24 cellular contexts compared by ENCODE assay signal in the genomic region with DNA sequence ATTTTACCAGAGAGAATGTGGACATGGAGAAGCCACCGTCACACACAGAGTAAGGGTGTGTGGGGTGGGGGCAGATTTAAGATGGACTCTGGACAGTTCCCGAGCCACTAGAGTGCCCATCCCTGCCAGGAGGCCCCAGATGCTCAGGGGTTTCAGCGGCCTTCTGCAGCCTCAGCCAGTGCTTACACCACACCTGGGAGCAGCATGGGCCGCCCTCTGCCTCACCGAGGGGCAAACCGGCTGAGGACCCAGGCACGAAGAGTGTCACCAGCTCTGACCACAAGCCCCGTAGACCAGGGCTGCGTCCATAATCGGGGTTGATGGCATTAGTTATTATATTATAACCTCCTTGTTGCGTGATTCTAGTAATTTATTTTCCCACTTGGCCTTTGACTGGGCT. TPM values are rescaled to one million over a fixed set of nuclear protein-coding genes. Genes with fewer than 3 reads are reported as not detected.
DNase-seq lines count a peak whose midpoint lies in the region; ATAC-seq and TF ChIP-seq lines count a peak whose summit lies in the region.
"Had no signal": no experiment of that assay in that cellular context is flagged by ENCODE, and none has a peak within 500 bp of the region (broad histone marks: within the 10 kb centered on the region; RNA-seq: fewer than 3 reads in every experiment).

No MANE protein-coding gene starts in this region.

- H3K4me3 Mint-ChIP-seq in chondrocyte (ENCODE audit: unreplicated experiment) (no peak overlapping the region), progenitor cell of endocrine pancreas (ENCODE audit: low read depth) (peak overlapping the region; percentile 21)
- H3K4me3 Mint-ChIP-seq: activated CD4-positive, alpha-beta T cell treated with anti-CD3 and anti-CD28 coated beads, Interleukin-2, amount 10 ng/mL, durations not matched to agents 7 days and 5 days; activated naive CD8-positive, alpha-beta T cell; activated T-helper 1 cell treated with anti-CD3 and anti-CD28 coated beads, Interleukin-12 subunit alpha, Interleukin-12 subunit beta, Interleukin-2, Interleukin-4 antibody, amounts not matched to agents 30 ng/mL and 10 ng/mL and 1 ng/mL, durations not matched to agents 14 hours and 24 hours and 36 hours; mesothelial cell of epicardium; T-helper 2 cell treated with Interferon-gamma antibody and Interleukin-4, amounts not matched to agents 5 μg/mL and 100 μg/mL, for 36 hours had no signal

- no peak for TF ChIP-seq POLR2A in erythroblast (IDR thresholded peaks at IDR 0.05; ENCODE audit: low read length)

- H3K27me3 Mint-ChIP-seq in chondrocyte (ENCODE audit: low read depth), result peaks cover 72% of the 10 kb centered on the region
- H3K27me3 Mint-ChIP-seq in progenitor cell of endocrine pancreas, result peaks cover 36% of the 10 kb centered on the region

- peaks cover 6% of the 10 kb centered on the region for H3K4me1 Mint-ChIP-seq in chondrocyte (ENCODE audit: low read depth)
- H3K4me1 Mint-ChIP-seq in progenitor cell of endocrine pancreas (ENCODE audit: low read depth), result peaks cover 42% of the 10 kb centered on the region

- H3K9me3 Mint-ChIP-seq in chondrocyte (ENCODE audit: low read depth) (no peaks in the 10 kb centered on the region), progenitor cell of endocrine pancreas (ENCODE audit: low read depth) (no peaks in the 10 kb centered on the region)
- H3K9me3 Mint-ChIP-seq: activated CD4-positive, alpha-beta T cell treated with anti-CD3 and anti-CD28 coated beads, Interleukin-2, amount 10 ng/mL, durations not matched to agents 7 days and 5 days; activated T-helper 1 cell treated with anti-CD3 and anti-CD28 coated beads, Interleukin-12 subunit alpha, Interleukin-12 subunit beta, Interleukin-2, Interleukin-4 antibody, amounts not matched to agents 30 ng/mL and 10 ng/mL and 1 ng/mL, durations not matched to agents 14 hours and 24 hours and 36 hours; mesothelial cell of epicardium; T-helper 2 cell treated with Interferon-gamma antibody and Interleukin-4, amounts not matched to agents 5 μg/mL and 100 μg/mL, for 36 hours had no signal

- peak; percentile 6 for ATAC-seq in GM19455 (IDR thresholded peaks at IDR 0.05; ENCODE audit: unreplicated experiment)
- ATAC-seq in HG03439 (IDR thresholded peaks at IDR 0.05; ENCODE audit: unreplicated experiment), result peak; percentile 4
- ATAC-seq: left ventricle myocardium superior had no signal

- DNase-seq in chondrocyte (ENCODE audit: low spot score), result peak; percentile 71
- no peak for DNase-seq in progenitor cell of endocrine pancreas (ENCODE audit: low spot score, unreplicated experiment)
- no peak for DNase-seq in erythroblast (lab: John Stamatoyannopoulos, UW)
- no peak for DNase-seq in activated CD4-positive, alpha-beta T cell treated with anti-CD3 and anti-CD28 coated beads, Interleukin-2, amount 50 U/mL, for 1 hour
- DNase-seq in NCI-H345 treated with DMSO at 0.1 percent for 48 hours (lab: John Stamatoyannopoulos, UW; ENCODE audit: unreplicated experiment), result no peak
- DNase-seq: activated CD4-positive, alpha-beta T cell treated with anti-CD3 and anti-CD28 coated beads, Interleukin-2, amount 10 ng/mL, durations not matched to agents 7 days and 5 days; EL; GM23248; head of caudate nucleus; left ventricle myocardium superior; NCI-H1092; NCI-H187; stimulated activated CD4-positive, alpha-beta T cell treated with anti-CD3 and anti-CD28 coated beads, Interleukin-4, amount 100 ng/mL, for 4 hours; stimulated activated naive CD4-positive, alpha-beta T cell had no signal

- no peak overlapping the region for H3K27ac Mint-ChIP-seq in chondrocyte (ENCODE audit: unreplicated experiment)
- H3K27ac Mint-ChIP-seq in progenitor cell of endocrine pancreas, result no peak overlapping the region
- H3K27ac Mint-ChIP-seq: activated CD4-positive, alpha-beta T cell treated with anti-CD3 and anti-CD28 coated beads, Interleukin-2, amount 10 ng/mL, durations not matched to agents 7 days and 5 days; activated CD8-positive, alpha-beta memory T cell treated with anti-CD3 and anti-CD28 coated beads, Interleukin-2, amount 10 ng/mL, durations not matched to agents 7 days and 5 days; activated naive CD8-positive, alpha-beta T cell; CD14-positive monocyte; mesothelial cell of epicardium; naive thymus-derived CD4-positive, alpha-beta T cell; T-helper 2 cell treated with Interferon-gamma antibody and Interleukin-4, amounts not matched to agents 5 μg/mL and 100 μg/mL, for 36 hours had no signal

- H3K36me3 Mint-ChIP-seq in chondrocyte (ENCODE audit: low read depth) (no peaks in the 10 kb centered on the region), progenitor cell of endocrine pancreas (ENCODE audit: insufficient read depth) (no peaks in the 10 kb centered on the region)
- H3K36me3 Mint-ChIP-seq: activated naive CD8-positive, alpha-beta T cell; CD14-positive monocyte; mesothelial cell of epicardium had no signal

- TF ChIP-seq CTCF in chondrocyte (IDR thresholded peaks at IDR 0.05) (no peak), progenitor cell of endocrine pancreas (IDR thresholded peaks at IDR 0.05; ENCODE audit: unreplicated experiment) (no peak)

RNA-seq across cellular contexts. Expression of a gene that starts 6.7 kb away (rescaled TPM):
- total RNA-seq in chondrocyte, result not detected in 3 replicates
- 86.5 and 103 TPM in 2 replicates for total RNA-seq in progenitor cell of endocrine pancreas
- total RNA-seq: activated CD4-positive, alpha-beta T cell treated with anti-CD3 and anti-CD28 coated beads, Interleukin-2, amount 10 ng/mL, durations not matched to agents 7 days and 5 days; activated CD8-positive, alpha-beta memory T cell treated with anti-CD3 and anti-CD28 coated beads, Interleukin-2, amount 10 ng/mL, durations not matched to agents 7 days and 5 days; activated T-helper 1 cell treated with anti-CD3 and anti-CD28 coated beads, Interleukin-12 subunit alpha, Interleukin-12 subunit beta, Interleukin-2, Interleukin-4 antibody, amounts not matched to agents 30 ng/mL and 10 ng/mL and 1 ng/mL, durations not matched to agents 14 hours and 24 hours and 36 hours; GM23248; left ventricle myocardium superior; mesothelial cell of epicardium; naive thymus-derived CD4-positive, alpha-beta T cell; osteocyte had no signal

Comparison
In these comparisons a context has a peak if more than half of its experiments do, and no peak if none do; other contexts are left out.
1. RNA of a gene that starts 6.7 kb away (total RNA-seq): 86.5 to 103 TPM in progenitor cell of endocrine pancreas; not detected in chondrocyte; every median in the first group is over 10 times any median in the second.